In genomic region chr1:57093122-57093521, GRCh38 we compare ENCODE assay signal across 20 cellular contexts.
"Had no signal": no experiment of that assay in that cellular context is flagged by ENCODE, and none has a peak within 500 bp of the region (broad histone marks: within the 10 kb centered on the region; RNA-seq: fewer than 3 reads in every experiment).

No MANE protein-coding gene starts in this region.

- H3K9ac ChIP-seq: SK-N-SH had no signal

- H3K27ac ChIP-seq: RWPE1 had no signal

- H3K4me3 ChIP-seq: MG63 had no signal

- ATAC-seq: HepG2, Panc1, PC-3 had no signal

- H3K36me3 ChIP-seq: MG63 had no signal

- H3K27me3 ChIP-seq: MG63 had no signal

- DNase-seq: IMR-90; Karpas-422; KG1; MG63; NCI-H1092 treated with DMSO at 0.1 percent for 48 hours; NCI-H1436; NCI-H187; NCI-H2081; NCI-H2107; NCI-H2227 treated with DMSO at 0.1 percent for 48 hours; NCI-H524; NCI-H526 treated with DMSO at 0.1 percent for 48 hours; NCI-H748 treated with DMSO at 0.1 percent for 48 hours; NK-92 treated with Interleukin-12 subunit alpha and Interleukin-12 subunit beta, amount 100 ng/mL, for 24 hours; PC-3; SK-N-SH; SW 1271 had no signal

- H3K9me3 ChIP-seq: MG63, SK-N-SH had no signal

- H3K4me2 ChIP-seq: SK-N-SH had no signal
